ENCODE assay signal across 10 cellular contexts in genomic region chr9:71758785-71759184, GRCh38. TPM values are rescaled to one million over a fixed set of nuclear protein-coding genes. Genes with fewer than 3 reads are reported as not detected.
DNase-seq lines count a peak whose midpoint lies in the region; ATAC-seq and TF ChIP-seq lines count a peak whose summit lies in the region.
"Had no signal": no experiment of that assay in that cellular context is flagged by ENCODE, and none has a peak within 500 bp of the region (broad histone marks: within the 10 kb centered on the region; RNA-seq: fewer than 3 reads in every experiment).

No MANE protein-coding gene starts in this region.

- no peak overlapping the region for H3K14ac ChIP-seq in IMR-90 (replicated peaks; ENCODE audit: low read depth, low read length)

- H3K36me3 ChIP-seq in IMR-90 (ENCODE audit: control insufficient read depth, insufficient read depth, low read length) (no peaks in the 10 kb centered on the region), left lung (no peaks in the 10 kb centered on the region)

- H3K9me1 ChIP-seq in IMR-90 (ENCODE audit: insufficient read depth, low read length), result peaks cover 20% of the 10 kb centered on the region

- no peak for TF ChIP-seq POLR2A in IMR-90 (IDR thresholded peaks at IDR 0.05; ENCODE audit: low read depth, low read length)

- H3K4me1 ChIP-seq in IMR-90 (ENCODE audit: control insufficient read depth, insufficient read depth, low read length), result peaks cover 18% of the 10 kb centered on the region
- H3K4me1 ChIP-seq in left lung, result peaks cover 40 to 75% of the 10 kb centered on the region in 2 donors

- H3K79me1 ChIP-seq in IMR-90 (ENCODE audit: low read depth in 1 of 2, low read length in 2 of 2), result peaks cover 21 to 54% of the 10 kb centered on the region in 2 experiments

- no peak for TF ChIP-seq RAD21 in IMR-90 (IDR thresholded peaks at IDR 0.05; ENCODE audit: low read length)

- H3K4me3 ChIP-seq in IMR-90 (ENCODE audit: insufficient read depth, low read depth, low read length), result no peak overlapping the region
- no peak overlapping the region for H3K4me3 ChIP-seq in left lung

- H4K8ac ChIP-seq in IMR-90 (ENCODE audit: low read depth in 2 of 2, low read length in 2 of 2), result no peak overlapping the region

- no peak overlapping the region for H4K91ac ChIP-seq in IMR-90 (ENCODE audit: insufficient read depth, low read depth, low read length)

- no peak overlapping the region for H2BK120ac ChIP-seq in IMR-90 (ENCODE audit: low read depth, low read length)

- DNase-seq in COLO668 (lab: John Stamatoyannopoulos, UW; ENCODE audit: unreplicated experiment), result peak; percentile 56
- DNase-seq in IMR-90, result peak; percentile 50
- DNase-seq in SK-MEL-5 (ENCODE audit: low read depth, low spot score), result peak; percentile 60
- DNase-seq in left lung, result no peak
- no peak for DNase-seq in GF-D8 (lab: John Stamatoyannopoulos, UW)
- no peak for DNase-seq in UCSD-AML1 (lab: John Stamatoyannopoulos, UW; ENCODE audit: unreplicated experiment)
- no peak for DNase-seq in NOMO-1 (lab: John Stamatoyannopoulos, UW; ENCODE audit: unreplicated experiment in 2 of 2)
- no peak for DNase-seq in activated CD4-positive, alpha-beta T cell treated with anti-CD3 and anti-CD28 coated beads, Interleukin-2, amount 50 U/mL, for 48 hours
- DNase-seq: activated gamma-delta T cell treated with Interleukin-2 at 50 U/mL for 16 hours had no signal

- H2BK20ac ChIP-seq in IMR-90 (ENCODE audit: low read depth, low read length), result no peak overlapping the region

- TF ChIP-seq CTCF in IMR-90 (conservative IDR thresholded peaks at IDR 0.05; ENCODE audit: low read depth, low read length) (no peak), left lung (IDR thresholded peaks at IDR 0.05) (no peak)

- no peak overlapping the region for H2BK15ac ChIP-seq in IMR-90 (ENCODE audit: low read depth, low read length)

- no peaks in the 10 kb centered on the region for H3K27me3 ChIP-seq in IMR-90 (ENCODE audit: control insufficient read depth, insufficient read depth, low read length)
- H3K27me3 ChIP-seq in left lung, result no peaks in the 10 kb centered on the region

- no peaks in the 10 kb centered on the region for H3K9me3 ChIP-seq in IMR-90 (ENCODE audit: control insufficient read depth, insufficient read depth, low read length)
- no peaks in the 10 kb centered on the region for H3K9me3 ChIP-seq in left lung

- BruUV-seq in IMR-90 (replicated peaks; lab: Mats Ljungman, UMichigan), result no TSS peak

- in situ Hi-C loops in IMR-90 (cut with MboI; ENCODE audit: low sequenced_read_pairs), result no loop called here
- in situ Hi-C loops in SK-MEL-5 (cut with HindIII; ENCODE audit: low pct_unique_long_range_greater_than_20kb, low sequenced_read_pairs), result no loop called here

- peaks cover 46% of the 10 kb centered on the region for H4K20me1 ChIP-seq in IMR-90 (ENCODE audit: insufficient read depth, low read length)

- intact Hi-C loops in IMR-90 (cut with micrococcal nuclease), result no loop called here
- intact Hi-C loops in left lung (cut with DNase I), result no loop called here

- no peak overlapping the region for H2AK9ac ChIP-seq in IMR-90 (replicated peaks; ENCODE audit: low read depth, low read length, poor library complexity)

- H3K56ac ChIP-seq in IMR-90 (ENCODE audit: extremely low read depth, insufficient read depth, low read length), result no peak overlapping the region

- no peak overlapping the region for H2AFZ ChIP-seq in IMR-90 (replicated peaks; ENCODE audit: low read length, poor library complexity)

- no peak overlapping the region for H3K9ac ChIP-seq in IMR-90 (ENCODE audit: low read depth, low read length)

- ATAC-seq in IMR-90 (ENCODE audit: low read depth) (no peak), left lung (peak; percentile 14)
- ATAC-seq: Right ventricle myocardium inferior had no signal

- H3K4ac ChIP-seq in IMR-90 (ENCODE audit: low read depth, low read length), result no peak overlapping the region

- H4K5ac ChIP-seq in IMR-90 (ENCODE audit: low read depth, low read length), result no peak overlapping the region

- dilution Hi-C loops in IMR-90 (cut with HindIII; ENCODE audit: low sequenced_read_pairs, unreplicated experiment), result no loop called here

- no peak overlapping the region for H3K23ac ChIP-seq in IMR-90 (ENCODE audit: low read depth, low read length)

- H2BK5ac ChIP-seq in IMR-90 (ENCODE audit: low read depth, low read length, poor library complexity, severe bottlenecking), result no peak overlapping the region

- no peak overlapping the region for H3K18ac ChIP-seq in IMR-90 (ENCODE audit: low read depth, low read length)

- CTCF ChIA-PET in IMR-90 (lab: Yijun Ruan, JAX), result no interaction called here

- no peak overlapping the region for H3K4me2 ChIP-seq in IMR-90 (ENCODE audit: low read depth, low read length)

- 100% methylated on average over 1 of the region's 2 CpGs; no CpG with 5 or more reads in 1 of the 2 experiments for WGBS in IMR-90 (ENCODE audit: extremely low coverage in 2 of 2, insufficient read length in 1 of 2), 2 experiments

- H3K27ac ChIP-seq in IMR-90 (ENCODE audit: insufficient read depth, low read length) (no peak overlapping the region), left lung (peak overlapping the region in 1 of 2 donors; percentile 69)

- POLR2A ChIA-PET in IMR-90 (lab: Charles Lee; ENCODE audit: unreplicated experiment), result no interaction called here

- no peak overlapping the region for H2AK5ac ChIP-seq in IMR-90 (ENCODE audit: low read depth, low read length)

TF ChIP-seq in IMR-90, 13 proteins besides CTCF, POLR2A, EP300 and RAD21:
- TF ChIP-seq CEBPB (IDR thresholded peaks at IDR 0.05; ENCODE audit: low read depth, low read length), result no peak
- no peak for TF ChIP-seq CHD1 (IDR thresholded peaks at IDR 0.05; ENCODE audit: low read depth, low read length)
- no peak for TF ChIP-seq MAZ (IDR thresholded peaks at IDR 0.05; ENCODE audit: borderline replicate concordance, low read depth, low read length)
- TF ChIP-seq, protein P1, sequence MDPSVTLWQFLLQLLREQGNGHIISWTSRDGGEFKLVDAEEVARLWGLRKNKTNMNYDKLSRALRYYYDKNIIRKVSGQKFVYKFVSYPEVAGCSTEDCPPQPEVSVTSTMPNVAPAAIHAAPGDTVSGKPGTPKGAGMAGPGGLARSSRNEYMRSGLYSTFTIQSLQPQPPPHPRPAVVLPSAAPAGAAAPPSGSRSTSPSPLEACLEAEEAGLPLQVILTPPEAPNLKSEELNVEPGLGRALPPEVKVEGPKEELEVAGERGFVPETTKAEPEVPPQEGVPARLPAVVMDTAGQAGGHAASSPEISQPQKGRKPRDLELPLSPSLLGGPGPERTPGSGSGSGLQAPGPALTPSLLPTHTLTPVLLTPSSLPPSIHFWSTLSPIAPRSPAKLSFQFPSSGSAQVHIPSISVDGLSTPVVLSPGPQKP (IDR thresholded peaks at IDR 0.05; ENCODE audit: borderline replicate concordance, low read depth, low read length), result no peak
- no peak for TF ChIP-seq RCOR1 (IDR thresholded peaks at IDR 0.05; ENCODE audit: insufficient replicate concordance, low read length)
- TF ChIP-seq BHLHE40 (IDR thresholded peaks at IDR 0.05; ENCODE audit: low read depth, low read length), result no peak
- TF ChIP-seq NFE2L2 (IDR thresholded peaks at IDR 0.05; ENCODE audit: low read depth, low read length), result no peak
- TF ChIP-seq FOS (IDR thresholded peaks at IDR 0.05; ENCODE audit: low read depth, low read length), result no peak
- TF ChIP-seq SMC3 (IDR thresholded peaks at IDR 0.05; ENCODE audit: low read depth, low read length), result no peak
- no peak for TF ChIP-seq RFX5 (IDR thresholded peaks at IDR 0.05; ENCODE audit: low read depth, low read length)
- TF ChIP-seq, protein P2, sequence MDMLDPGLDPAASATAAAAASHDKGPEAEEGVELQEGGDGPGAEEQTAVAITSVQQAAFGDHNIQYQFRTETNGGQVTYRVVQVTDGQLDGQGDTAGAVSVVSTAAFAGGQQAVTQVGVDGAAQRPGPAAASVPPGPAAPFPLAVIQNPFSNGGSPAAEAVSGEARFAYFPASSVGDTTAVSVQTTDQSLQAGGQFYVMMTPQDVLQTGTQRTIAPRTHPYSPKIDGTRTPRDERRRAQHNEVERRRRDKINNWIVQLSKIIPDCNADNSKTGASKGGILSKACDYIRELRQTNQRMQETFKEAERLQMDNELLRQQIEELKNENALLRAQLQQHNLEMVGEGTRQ (IDR thresholded peaks at IDR 0.05; ENCODE audit: low read depth, low read length), result no peak
- no peak for TF ChIP-seq MAFK (IDR thresholded peaks at IDR 0.05; ENCODE audit: low read depth, low read length)
- no peak for TF ChIP-seq MXI1 (IDR thresholded peaks at IDR 0.05; ENCODE audit: borderline replicate concordance, low read depth, low read length)

RNA-seq across cellular contexts. Expression of gene CEMIP2, which starts 9.5 kb away (rescaled TPM):
- total RNA-seq in IMR-90 (2012; rRNA removed) (58.6 and 65.2 TPM in 2 replicates), left lung (100 to 1,000 TPM in 1 of 2 donors, 10 to 100 TPM in 1; 93.5 to 111 TPM)
- 67.4 and 71.2 TPM in 2 replicates for polyA plus RNA-seq in IMR-90 (2012; rRNA removed)
- polyA plus RNA-seq in IMR-90 (2012; cell fraction: cytosol; rRNA removed), result 38.0 and 40.7 TPM in 2 replicates
- polyA plus RNA-seq in IMR-90 (2012; cell fraction: nucleus; rRNA removed; ENCODE audit: low replicate concordance), result 28.2 and 53.3 TPM in 2 replicates
- total RNA-seq in SK-MEL-5 (2014; rRNA removed; shearing (Covaris generic)), result 98.8 and 100 TPM in 2 replicates
- 356 and 366 TPM in 2 replicates for polyA plus RNA-seq in SK-MEL-5 (2015; cell fraction: cytosol; rRNA removed)
- 138 and 145 TPM in 2 replicates for polyA plus RNA-seq in SK-MEL-5 (2015; cell fraction: nucleus; rRNA removed)

Comparison
In these comparisons a context has a peak if more than half of its experiments do, and no peak if none do; other contexts are left out.
1. DNase-seq: peak in COLO668 (single experiment), IMR-90 (single experiment) and SK-MEL-5 (single experiment); none in left lung (0 of 2), GF-D8 (single experiment), UCSD-AML1 (single experiment), NOMO-1 (0 of 2) and activated CD4-positive, alpha-beta T cell treated with anti-CD3 and anti-CD28 coated beads, Interleukin-2, amount 50 U/mL, for 48 hours (0 of 2).